Comparison of ENCODE assay signal across 16 cellular contexts in genomic region chr5:179139936-179140235, GRCh38.
DNase-seq lines count a peak whose midpoint lies in the region; ATAC-seq, FAIRE-seq and TF ChIP-seq lines count a peak whose summit lies in the region.
"Had no signal": no experiment of that assay in that cellular context is flagged by ENCODE, and none has a peak within 500 bp of the region (broad histone marks: within the 10 kb centered on the region; RNA-seq: fewer than 3 reads in every experiment).

No MANE protein-coding gene starts in this region.

- DNase-seq in left cardiac atrium = peak; percentile 13
- no peak for DNase-seq in right cardiac atrium
- DNase-seq in kidney = peak; percentile 46
- peak; percentile 60 for DNase-seq in spleen
- DNase-seq in RKO (ENCODE audit: low spot score) = no peak
- DNase-seq in omental fat pad (ENCODE audit: low spot score) = no peak
- no peak for DNase-seq in NCI-H345 (lab: John Stamatoyannopoulos, UW)
- DNase-seq: Calu3; CD8-positive, alpha-beta T cell; DMS79 treated with DMSO at 0.1 percent for 48 hours; GF-D8; H7 had no signal

- intact Hi-C loops in left cardiac atrium (cut with DNase I) (no loop called here), right cardiac atrium (cut with DNase I) (no loop called here), kidney (cut with DNase I) (no loop called here), spleen (cut with DNase I; ENCODE audit: low total_unique reads) (no loop called here)

- FAIRE-seq in kidney (lab: Jason Lieb, UNC) = no peak
- FAIRE-seq: HepG2 had no signal

- TF ChIP-seq POLR2A in spleen (IDR thresholded peaks at IDR 0.05) = no peak

- 49% methylated on average over 10 of the region's 10 CpGs for WGBS in right cardiac atrium
- 70 to 74% (median 70%) methylated on average over 4 to 10 of the region's 10 CpGs for WGBS in spleen, 5 donors

- no peaks in the 10 kb centered on the region for H3K4me1 ChIP-seq in right cardiac atrium (ENCODE audit: control insufficient read depth, insufficient read depth, low read length)
- no peaks in the 10 kb centered on the region for H3K4me1 ChIP-seq in kidney (ENCODE audit: control insufficient read depth in 1 of 2, insufficient read depth in 1 of 2, low read depth in 1 of 2, low read length in 2 of 2)
- peaks cover 0 to 12% (median 0%) of the 10 kb centered on the region in 6 donors for H3K4me1 ChIP-seq in spleen

- no peaks in the 10 kb centered on the region for H3K36me3 ChIP-seq in kidney (ENCODE audit: control insufficient read depth in 1 of 2, insufficient read depth in 2 of 2, low read length in 2 of 2)
- H3K36me3 ChIP-seq in spleen = peaks cover 0 to 51% (median 0%) of the 10 kb centered on the region in 6 donors
- H3K36me3 ChIP-seq: BLaER1 treated with 17β-estradiol and CSF1 and Interleukin-3, amounts not matched to agents 10 nM and 100 nM had no signal

- H3K9me3 ChIP-seq in right cardiac atrium (ENCODE audit: control insufficient read depth, low read length) (no peaks in the 10 kb centered on the region), kidney (ENCODE audit: control insufficient read depth in 1 of 2, low read length in 2 of 2) (no peaks in the 10 kb centered on the region), spleen (no peaks in the 10 kb centered on the region)

- H3K4me3 ChIP-seq in right cardiac atrium (ENCODE audit: low read length) = no peak overlapping the region
- no peak overlapping the region for H3K4me3 ChIP-seq in kidney (ENCODE audit: low read length in 2 of 2)
- no peak overlapping the region for H3K4me3 ChIP-seq in spleen
- H3K4me3 ChIP-seq: BLaER1 treated with 17β-estradiol and CSF1 and Interleukin-3, amounts not matched to agents 10 nM and 100 nM; GM23338 had no signal

- no peaks in the 10 kb centered on the region for H3K27me3 ChIP-seq in right cardiac atrium (ENCODE audit: control insufficient read depth, insufficient read depth)
- H3K27me3 ChIP-seq in spleen (replicated peaks in 1 of 7) = no peaks in the 10 kb centered on the region
- H3K27me3 ChIP-seq: BLaER1 treated with 17β-estradiol and CSF1 and Interleukin-3, amounts not matched to agents 10 nM and 100 nM had no signal

- TF ChIP-seq CTCF in kidney (IDR thresholded peaks at IDR 0.05; ENCODE audit: borderline replicate concordance, extremely low read depth, insufficient read depth) (no peak), spleen (IDR thresholded peaks at IDR 0.05 in 8 of 11, conservative IDR thresholded peaks at IDR 0.05 in 3 of 11) (no peak), omental fat pad (IDR thresholded peaks at IDR 0.05) (no peak)

- ATAC-seq in left cardiac atrium (no peak), right cardiac atrium (no peak), omental fat pad (ENCODE audit: low FRiP score) (no peak), HG02763 (IDR thresholded peaks at IDR 0.05; ENCODE audit: unreplicated experiment) (no peak)
- ATAC-seq: CD8-positive, alpha-beta T cell; GM23338; HepG2 had no signal

- H3K27ac ChIP-seq in right cardiac atrium (ENCODE audit: low read length) (no peak overlapping the region), kidney (ENCODE audit: low read depth in 2 of 2, low read length in 2 of 2) (no peak overlapping the region), spleen (no peak overlapping the region)
- H3K27ac ChIP-seq: BLaER1 treated with 17β-estradiol and CSF1 and Interleukin-3, amounts not matched to agents 10 nM and 100 nM had no signal

- no peak overlapping the region for H3K9ac ChIP-seq in kidney (ENCODE audit: low read length in 2 of 2)
- H3K9ac ChIP-seq: BLaER1 treated with 17β-estradiol and CSF1 and Interleukin-3, amounts not matched to agents 10 nM and 100 nM had no signal

Comparison
In these comparisons a context has a peak if more than half of its experiments do, and no peak if none do; other contexts are left out.
1. DNase-seq: peak in left cardiac atrium (single experiment), kidney (single experiment) and spleen (single experiment); none in right cardiac atrium (0 of 3), RKO (single experiment), omental fat pad (single experiment) and NCI-H345 (single experiment).